10 cellular contexts compared by ENCODE assay signal in genomic region chrX:119638725-119639471, GRCh38. TPM values are rescaled to one million over a fixed set of nuclear protein-coding genes. Genes with fewer than 3 reads are reported as not detected.
DNase-seq lines count a peak whose midpoint lies in the region; ATAC-seq and TF ChIP-seq lines count a peak whose summit lies in the region.
"Had no signal": no experiment of that assay in that cellular context is flagged by ENCODE, and none has a peak within 500 bp of the region (broad histone marks: within the 10 kb centered on the region; RNA-seq: fewer than 3 reads in every experiment).

No MANE protein-coding gene starts in this region.

- H3K4me1 Mint-ChIP-seq in activated T-helper 17 cell treated with anti-CD3 and anti-CD28 coated beads, Interleukin-2, amount 50 U/mL, for 72 hours = peaks cover 17% of the 10 kb centered on the region
- no peaks in the 10 kb centered on the region for H3K4me1 Mint-ChIP-seq in type B pancreatic cell (ENCODE audit: unreplicated experiment)

- H3K27me3 ChIP-seq in GM06990 (replicated peaks; ENCODE audit: control insufficient read depth, insufficient read depth, low read length) (no peaks in the 10 kb centered on the region), colonic mucosa (no peaks in the 10 kb centered on the region), tibial artery (no peaks in the 10 kb centered on the region)

- ATAC-seq in GM19452 (IDR thresholded peaks at IDR 0.05; ENCODE audit: unreplicated experiment) (peak; percentile 70), HG03108 (IDR thresholded peaks at IDR 0.05; ENCODE audit: unreplicated experiment) (peak; percentile 74)
- ATAC-seq in activated T-helper 17 cell treated with anti-CD3 and anti-CD28 coated beads, Interleukin-2, amount 50 U/mL, for 72 hours (replicated peaks) = peak; percentile 49

- H3K4me3 ChIP-seq in GM06990 (replicated peaks; ENCODE audit: low read depth, low read length) = no peak overlapping the region
- no peak overlapping the region for H3K4me3 ChIP-seq in colonic mucosa
- no peak overlapping the region for H3K4me3 ChIP-seq in tibial artery

- peaks cover 2% of the 10 kb centered on the region; the same call in 1 of the 2 replicates for H3K36me3 ChIP-seq in GM06990 (ENCODE audit: control insufficient read depth, insufficient read depth, low read length)
- H3K36me3 ChIP-seq in colonic mucosa = no peaks in the 10 kb centered on the region
- H3K36me3 ChIP-seq in tibial artery = peaks cover 0 to 10% (median 0%) of the 10 kb centered on the region in 3 donors

- H3K36me3 Mint-ChIP-seq in activated T-helper 17 cell treated with anti-CD3 and anti-CD28 coated beads, Interleukin-2, amount 50 U/mL, for 72 hours (ENCODE audit: low read depth) = peaks cover 91% of the 10 kb centered on the region
- H3K36me3 Mint-ChIP-seq in type B pancreatic cell = peaks cover 3% of the 10 kb centered on the region

- DNase-seq in GM06990 (ENCODE audit: extremely low read depth, insufficient read length) = peak; percentile 65
- DNase-seq in colonic mucosa = no peak
- no peak for DNase-seq in tibial artery
- DNase-seq in LoVo (ENCODE audit: low spot score) = no peak
- no peak for DNase-seq in type B pancreatic cell (ENCODE audit: extremely low spot score, unreplicated experiment)
- DNase-seq: midbrain, NCI-H1436 had no signal

- no peaks in the 10 kb centered on the region for H3K27me3 Mint-ChIP-seq in activated T-helper 17 cell treated with anti-CD3 and anti-CD28 coated beads, Interleukin-2, amount 50 U/mL, for 72 hours
- no peaks in the 10 kb centered on the region for H3K27me3 Mint-ChIP-seq in type B pancreatic cell

- H3K9me3 ChIP-seq in colonic mucosa = no peaks in the 10 kb centered on the region
- H3K9me3 ChIP-seq in tibial artery = no peaks in the 10 kb centered on the region

- intact Hi-C loops in colonic mucosa (cut with DNase I) = no loop called here
- intact Hi-C loops in tibial artery (cut with DNase I; ENCODE audit: low total_unique reads) = no loop called here

- TF ChIP-seq CTCF in GM06990 (IDR thresholded peaks at IDR 0.05; ENCODE audit: insufficient read depth, low read length, poor library complexity, severe bottlenecking) (peak; percentile 30), colonic mucosa (IDR thresholded peaks at IDR 0.05) (no peak), tibial artery (IDR thresholded peaks at IDR 0.05) (no peak), type B pancreatic cell (conservative IDR thresholded peaks at IDR 0.05) (no peak)

- no peak overlapping the region for H3K4me3 Mint-ChIP-seq in activated T-helper 17 cell treated with anti-CD3 and anti-CD28 coated beads, Interleukin-2, amount 50 U/mL, for 72 hours
- no peak overlapping the region for H3K4me3 Mint-ChIP-seq in type B pancreatic cell

- no peaks in the 10 kb centered on the region for H3K9me3 Mint-ChIP-seq in activated T-helper 17 cell treated with anti-CD3 and anti-CD28 coated beads, Interleukin-2, amount 50 U/mL, for 72 hours
- H3K9me3 Mint-ChIP-seq in type B pancreatic cell = no peaks in the 10 kb centered on the region

- H3K9ac ChIP-seq in colonic mucosa (ENCODE audit: low read depth in 2 of 2, low read length in 2 of 2) = no peak overlapping the region

- H3K4me1 ChIP-seq in colonic mucosa (no peaks in the 10 kb centered on the region), tibial artery (no peaks in the 10 kb centered on the region)

- peak overlapping the region; percentile 52 for H3K27ac Mint-ChIP-seq in activated T-helper 17 cell treated with anti-CD3 and anti-CD28 coated beads, Interleukin-2, amount 50 U/mL, for 72 hours
- H3K27ac Mint-ChIP-seq in type B pancreatic cell = no peak overlapping the region

- no peak overlapping the region for H3K27ac ChIP-seq in colonic mucosa
- no peak overlapping the region for H3K27ac ChIP-seq in tibial artery

RNA-seq across cellular contexts. Expression of gene NKRF, which starts 32.7 kb away (rescaled TPM):
- total RNA-seq in activated T-helper 17 cell treated with anti-CD3 and anti-CD28 coated beads, Interleukin-2, amount 50 U/mL, for 72 hours = 10 to 100 TPM; 15.3 to 19.8 TPM
- total RNA-seq in colonic mucosa = 1 to 10 TPM; 6.0 to 8.9 TPM
- 11.0 and 11.8 TPM in 2 replicates for total RNA-seq in type B pancreatic cell (ENCODE audit: low replicate concordance)

RNA-seq across cellular contexts. Expression of gene SEPTIN6, which starts 54.1 kb away (rescaled TPM):
- 100 to 1,000 TPM; 171 to 204 TPM for total RNA-seq in activated T-helper 17 cell treated with anti-CD3 and anti-CD28 coated beads, Interleukin-2, amount 50 U/mL, for 72 hours
- 10 to 100 TPM in 1 of 2 donors, 1 to 10 TPM in 1; 9.4 to 21.2 TPM for total RNA-seq in colonic mucosa
- 15.8 and 70.2 TPM in 2 replicates for total RNA-seq in type B pancreatic cell (ENCODE audit: low replicate concordance)
